ENCODE assay signal across 9 cellular contexts in genomic region chr14:76926521-76927251, GRCh38.
A peak's percentile ranks its signal among the peaks of the same experiment; 100 is the strongest.
DNase-seq lines count a peak whose midpoint lies in the region; ATAC-seq and TF ChIP-seq lines count a peak whose summit lies in the region.
"Had no signal": no experiment of that assay in that cellular context is flagged by ENCODE, and none has a peak within 500 bp of the region (broad histone marks: within the 10 kb centered on the region; RNA-seq: fewer than 3 reads in every experiment).

No MANE protein-coding gene starts in this region.

- H3K4me3 ChIP-seq in CD8-positive, alpha-beta memory T cell (ENCODE audit: low read length) = peak overlapping the region; percentile 64
- H3K4me3 ChIP-seq in HEK293 (ENCODE audit: low read depth, low read length) (no peak overlapping the region), cardiac fibroblast (replicated peaks in 1 of 2; ENCODE audit: low read depth in 2 of 2, low read length in 2 of 2) (no peak overlapping the region)
- H3K4me3 ChIP-seq: thoracic aorta had no signal

- H3K4me3 Mint-ChIP-seq in CD8-positive, alpha-beta memory T cell = peak overlapping the region; percentile 73 to 85 (median 78)
- H3K4me3 Mint-ChIP-seq in naive B cell = peak overlapping the region in 7 of 8 donors; percentile 27 to 81 (median 77)

- peaks cover 0 to 2% of the 10 kb centered on the region in 2 donors for H3K27me3 Mint-ChIP-seq in CD8-positive, alpha-beta memory T cell
- peaks cover 23 to 26% (median 23%) of the 10 kb centered on the region in 3 donors for H3K27me3 Mint-ChIP-seq in naive B cell

- H3K27ac Mint-ChIP-seq in CD8-positive, alpha-beta memory T cell = peak overlapping the region; percentile 83 to 96 (median 94)
- H3K27ac Mint-ChIP-seq in naive B cell = peak overlapping the region; percentile 21 to 92 (median 77)

- ATAC-seq in naive B cell (ENCODE audit: low read depth in 2 of 2) (peak; percentile 84 to 90), HG03520 (IDR thresholded peaks at IDR 0.05; ENCODE audit: unreplicated experiment) (no peak)

- H3K4me1 Mint-ChIP-seq in CD8-positive, alpha-beta memory T cell = peaks cover 57 to 89% (median 72%) of the 10 kb centered on the region in 3 donors
- H3K4me1 Mint-ChIP-seq in naive B cell = peaks cover 32 to 37% (median 35%) of the 10 kb centered on the region in 3 donors

- POLR2A ChIA-PET in CD8-positive, alpha-beta memory T cell (lab: Charles Lee) = interaction anchor here (0.6 to 1.2 kb wide), 2 partner anchors 10 to 13 kb away, joined by 3 read pairs; no protein-coding TSS in a partner anchor
- POLR2A ChIA-PET in HEK293 (lab: Yijun Ruan, JAX) = no interaction called here

- TF ChIP-seq CTCF in HEK293 (tag by site-specific recombination; IDR thresholded peaks at IDR 0.05) (no peak), cardiac fibroblast (IDR thresholded peaks at IDR 0.05; ENCODE audit: low read depth, low read length) (no peak)

- H3K9me3 ChIP-seq in CD8-positive, alpha-beta memory T cell (ENCODE audit: low read length) = no peaks in the 10 kb centered on the region
- H3K9me3 ChIP-seq in HEK293 (ENCODE audit: control insufficient read depth, insufficient read depth, low read depth, low read length) = no peaks in the 10 kb centered on the region
- H3K9me3 ChIP-seq: thoracic aorta had no signal

- no peaks in the 10 kb centered on the region for H3K27me3 ChIP-seq in CD8-positive, alpha-beta memory T cell (ENCODE audit: insufficient read depth, low read length, poor library complexity, severe bottlenecking)

- H3K9me3 Mint-ChIP-seq in CD8-positive, alpha-beta memory T cell = no peaks in the 10 kb centered on the region
- H3K9me3 Mint-ChIP-seq in naive B cell = no peaks in the 10 kb centered on the region

- H3K4me1 ChIP-seq in CD8-positive, alpha-beta memory T cell (ENCODE audit: insufficient read depth, low read length) = peaks cover 53% of the 10 kb centered on the region
- H3K4me1 ChIP-seq in HEK293 (ENCODE audit: control insufficient read depth, insufficient read depth, low read length) = peaks cover 17% of the 10 kb centered on the region

- H3K36me3 Mint-ChIP-seq in CD8-positive, alpha-beta memory T cell = no peaks in the 10 kb centered on the region
- H3K36me3 Mint-ChIP-seq in naive B cell = no peaks in the 10 kb centered on the region

- CTCF ChIA-PET in CD8-positive, alpha-beta memory T cell (lab: Charles Lee) = interaction anchor here (1.2 to 2.3 kb wide), 2 partner anchors 14 to 54 kb away, joined by 3 to 10 read pairs; no protein-coding TSS in a partner anchor
- CTCF ChIA-PET in HEK293 (lab: Yijun Ruan, JAX) = no interaction called here

- DNase-seq in CD8-positive, alpha-beta memory T cell = peak; percentile 46 to 84 (median 75)
- DNase-seq in T follicular helper cell (ENCODE audit: low read depth) (peak; percentile 78), cardiac fibroblast (ENCODE audit: low read depth in 2 of 2) (peak; percentile 86 to 89), naive B cell (peak; percentile 58), glomerular visceral epithelial cell (ENCODE audit: extremely low spot score) (no peak), H4 (ENCODE audit: low spot score) (no peak)

- H3K36me3 ChIP-seq in CD8-positive, alpha-beta memory T cell (ENCODE audit: insufficient read depth, low read length) = no peaks in the 10 kb centered on the region
- H3K36me3 ChIP-seq in HEK293 (ENCODE audit: control insufficient read depth in 2 of 2, insufficient read depth in 1 of 2, low read length in 2 of 2) = no peaks in the 10 kb centered on the region
- H3K36me3 ChIP-seq: thoracic aorta had no signal

- H3K27ac ChIP-seq in CD8-positive, alpha-beta memory T cell (ENCODE audit: low read depth, low read length) = peak overlapping the region; percentile 53
- no peak overlapping the region for H3K27ac ChIP-seq in HEK293 (ENCODE audit: extremely low read depth, low read depth, low read length)
- H3K27ac ChIP-seq: thoracic aorta had no signal

TF ChIP-seq in HEK293, 187 proteins besides CTCF, POLR2A, EP300 and RAD21:
- TF ChIP-seq ZNF202 (tag by site-specific recombination; IDR thresholded peaks at IDR 0.05; ENCODE audit: borderline replicate concordance) = no peak
- peak; percentile 70 for TF ChIP-seq ZNF341 (tag by site-specific recombination; IDR thresholded peaks at IDR 0.05; ENCODE audit: low read depth)

Comparison
In these comparisons a context has a peak if more than half of its experiments do, and no peak if none do; other contexts are left out.
1. DNase-seq: peak in CD8-positive, alpha-beta memory T cell (5 of 5), T follicular helper cell (single experiment), cardiac fibroblast (2 of 2) and naive B cell (single experiment); none in glomerular visceral epithelial cell (single experiment) and H4 (single experiment).